Comparison of ENCODE assay signal across 13 cellular contexts in the genomic region with DNA sequence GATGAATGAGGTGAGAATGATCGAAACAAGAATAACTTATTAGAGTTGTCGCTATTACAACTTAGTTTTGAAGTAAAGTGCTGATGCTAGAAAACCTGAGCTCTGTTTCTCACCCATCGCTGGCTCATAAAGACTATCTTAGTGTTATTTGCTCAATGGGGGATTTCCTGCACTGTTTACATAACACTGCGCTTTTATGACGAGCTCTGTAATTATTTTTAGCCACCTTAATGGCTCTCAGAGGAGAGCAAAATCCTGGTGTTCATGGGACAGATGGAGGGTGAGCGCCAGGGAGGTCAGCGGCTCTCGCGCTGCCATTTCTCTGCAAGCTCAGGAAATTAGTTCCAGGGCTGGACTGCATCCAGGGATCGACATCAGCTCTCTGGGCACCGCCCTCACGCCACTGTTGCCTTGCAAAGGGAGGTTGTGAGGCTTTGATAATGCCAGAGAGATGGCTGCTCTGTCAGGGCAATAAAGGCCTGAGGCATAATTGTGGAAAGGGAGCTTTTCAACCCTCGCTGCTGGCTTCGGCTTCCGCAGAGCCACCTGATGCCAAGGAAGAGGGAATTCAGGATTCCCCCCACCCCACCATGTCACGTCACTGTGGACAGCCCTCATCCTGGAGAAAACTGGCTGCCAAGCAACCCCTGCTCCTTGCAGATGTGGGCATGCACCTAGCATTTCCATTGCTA.
A peak's percentile ranks its signal among the peaks of the same experiment; 100 is the strongest.
DNase-seq lines count a peak whose midpoint lies in the region; ATAC-seq, FAIRE-seq and TF ChIP-seq lines count a peak whose summit lies in the region.
"Had no signal": no experiment of that assay in that cellular context is flagged by ENCODE, and none has a peak within 500 bp of the region (broad histone marks: within the 10 kb centered on the region; RNA-seq: fewer than 3 reads in every experiment).

No MANE protein-coding gene starts in this region.

- 0 out of 4 replicates have a peak, but pooled peaks of 1 of the 2 experiments have one; percentile 15 for TF ChIP-seq EP300 in HepG2 (IDR thresholded peaks at IDR 0.05; ENCODE audit: low read depth in 2 of 2, low read length in 2 of 2)
- no peak for TF ChIP-seq EP300 in HepG2 (CRISPR knock-in tag; IDR thresholded peaks at IDR 0.05; ENCODE audit: borderline replicate concordance)

- H3K79me2 ChIP-seq in GM23338 (replicated peaks; ENCODE audit: insufficient read depth) (no peaks in the 10 kb centered on the region), HepG2 (ENCODE audit: insufficient read depth, low read length) (no peaks in the 10 kb centered on the region)

- peak overlapping the region; percentile 53 for H3K4me2 ChIP-seq in GM23338
- peak overlapping the region; percentile 62 for H3K4me2 ChIP-seq in HepG2 (ENCODE audit: low read depth, low read length)

- TF ChIP-seq RAD21 in HepG2 (CRISPR knock-in tag; IDR thresholded peaks at IDR 0.05) = no peak

- H3K4me3 ChIP-seq in A673 (ENCODE audit: low read depth, low read length, poor library complexity, severe bottlenecking) (peak overlapping the region; percentile 6), GM23338 (no peak overlapping the region), Panc1 (ENCODE audit: low read depth in 2 of 2, low read length in 2 of 2) (peak overlapping the region in 1 of 2 experiments; percentile 9; a peak in 2 of 4 replicates), HepG2 (replicated peaks in 1 of 3; ENCODE audit: insufficient read depth in 1 of 3, low read depth in 2 of 3, low read length in 3 of 3) (peak overlapping the region in 1 of 3 experiments; percentile 24; a peak in 2 of 6 replicates), vagina (peak overlapping the region in 1 of 2 donors; percentile 9)

- H3K27me3 ChIP-seq in A673 (replicated peaks; ENCODE audit: insufficient read depth, low read depth, low read length, poor library complexity) = no peaks in the 10 kb centered on the region
- no peaks in the 10 kb centered on the region for H3K27me3 ChIP-seq in GM23338 (ENCODE audit: insufficient read depth)
- peaks cover 10% of the 10 kb centered on the region for H3K27me3 ChIP-seq in Panc1 (ENCODE audit: control insufficient read depth, insufficient read depth, low read length)
- no peaks in the 10 kb centered on the region for H3K27me3 ChIP-seq in HepG2 (ENCODE audit: control insufficient read depth in 1 of 2, insufficient read depth in 2 of 2, low read length in 2 of 2)
- H3K27me3 ChIP-seq in vagina = no peaks in the 10 kb centered on the region

- no peaks in the 10 kb centered on the region for H3K9me3 Mint-ChIP-seq in GM23338
- no peaks in the 10 kb centered on the region for H3K9me3 Mint-ChIP-seq in activated CD4-positive, alpha-beta memory T cell treated with anti-CD3 and anti-CD28 coated beads, Interleukin-2, amount 10 ng/mL, durations not matched to agents 7 days and 5 days
- H3K9me3 Mint-ChIP-seq: activated CD8-positive, alpha-beta T cell treated with anti-CD3 and anti-CD28 coated beads for 36 hours had no signal

- H3F3A ChIP-seq in GM23338 (replicated peaks; ENCODE audit: low read depth) = no peaks in the 10 kb centered on the region

- H3K27ac ChIP-seq in A673 (ENCODE audit: low read depth, low read length, poor library complexity, severe bottlenecking) (peak overlapping the region; percentile 62), GM23338 (ENCODE audit: low read depth) (no peak overlapping the region), Panc1 (ENCODE audit: low read length) (no peak overlapping the region), HepG2 (ENCODE audit: extremely low read length, insufficient read depth, low read length) (no peak overlapping the region), vagina (no peak overlapping the region)
- H3K27ac ChIP-seq: RWPE1 had no signal

- H3K27me3 Mint-ChIP-seq in GM23338 (ENCODE audit: insufficient read depth, low read depth, poor library complexity) = peaks cover 7% of the 10 kb centered on the region
- H3K27me3 Mint-ChIP-seq in activated CD4-positive, alpha-beta memory T cell treated with anti-CD3 and anti-CD28 coated beads, Interleukin-2, amount 10 ng/mL, durations not matched to agents 7 days and 5 days = peaks cover 2% of the 10 kb centered on the region

- intact Hi-C loops in A673 (cut with micrococcal nuclease; ENCODE audit: unreplicated experiment) = loop anchor here (2.0 kb wide), 1 partner anchor 53 kb away; no protein-coding TSS in a partner anchor
- intact Hi-C loops in Panc1 (cut with micrococcal nuclease; ENCODE audit: unreplicated experiment) = no loop called here
- intact Hi-C loops in HepG2 (cut with micrococcal nuclease; ENCODE audit: unreplicated experiment) = loop anchor here (5.0 kb wide), 1 partner anchor 55 kb away; no protein-coding TSS in a partner anchor
- intact Hi-C loops in vagina (cut with DNase I) = no loop called here

- H3K9me3 ChIP-seq in A673 (ENCODE audit: low read depth, low read length, poor library complexity, severe bottlenecking) (no peaks in the 10 kb centered on the region), Panc1 (ENCODE audit: control insufficient read depth, insufficient read depth, low read depth, low read length) (no peaks in the 10 kb centered on the region), HepG2 (ENCODE audit: low read length) (no peaks in the 10 kb centered on the region), vagina (no peaks in the 10 kb centered on the region)

- POLR2A ChIA-PET in A673 (lab: Charles Lee; ENCODE audit: low non-redundant PET) (no interaction called here), Panc1 (lab: Charles Lee) (no interaction called here), HepG2 (lab: Yijun Ruan, JAX) (interaction anchor here (0.8 to 2.4 kb wide), 8 partner anchors 14 to 78 kb away, joined by 3 to 7 read pairs (median 3); no protein-coding TSS in a partner anchor)
- POLR2A ChIA-PET in activated CD4-positive, alpha-beta memory T cell treated with anti-CD3 and anti-CD28 coated beads, Interleukin-2, amount 10 ng/mL, durations not matched to agents 7 days and 5 days (lab: Charles Lee) = no interaction called here

- CTCF ChIA-PET in A673 (lab: Charles Lee) (no interaction called here), Panc1 (lab: Charles Lee) (interaction anchor here (0.6 kb wide), 1 partner anchor 46 kb away, joined by 4 read pairs; no protein-coding TSS in a partner anchor), HepG2 (lab: Yijun Ruan, JAX; ENCODE audit: low intra/inter-chr PET ratio, low total read pairs) (no interaction called here)
- CTCF ChIA-PET in activated CD4-positive, alpha-beta memory T cell treated with anti-CD3 and anti-CD28 coated beads, Interleukin-2, amount 10 ng/mL, durations not matched to agents 7 days and 5 days (lab: Charles Lee) = no interaction called here

- peaks cover 25% of the 10 kb centered on the region; the same call in 2 of the 3 replicates for H3K4me1 Mint-ChIP-seq in GM23338
- peaks cover 19% of the 10 kb centered on the region for H3K4me1 Mint-ChIP-seq in activated CD4-positive, alpha-beta memory T cell treated with anti-CD3 and anti-CD28 coated beads, Interleukin-2, amount 10 ng/mL, durations not matched to agents 7 days and 5 days
- H3K4me1 Mint-ChIP-seq: CD14-positive monocyte had no signal

- no peaks in the 10 kb centered on the region for H3K36me3 ChIP-seq in A673 (ENCODE audit: insufficient read depth, low read length, poor library complexity, severe bottlenecking)
- no peaks in the 10 kb centered on the region for H3K36me3 ChIP-seq in GM23338 (ENCODE audit: insufficient read depth)
- no peaks in the 10 kb centered on the region for H3K36me3 ChIP-seq in Panc1 (ENCODE audit: control insufficient read depth, insufficient read depth, low read length)
- H3K36me3 ChIP-seq in HepG2 (replicated peaks in 1 of 2; ENCODE audit: control insufficient read depth in 1 of 2, insufficient read depth in 2 of 2, low read length in 2 of 2) = no peaks in the 10 kb centered on the region
- no peaks in the 10 kb centered on the region for H3K36me3 ChIP-seq in vagina

- no peak for ATAC-seq in GM23338
- ATAC-seq in Panc1 = peak; percentile 81
- ATAC-seq in HepG2 = peak; percentile 57
- no peak for ATAC-seq in GM19467 (IDR thresholded peaks at IDR 0.05; ENCODE audit: unreplicated experiment)
- ATAC-seq: activated CD8-positive, alpha-beta T cell treated with anti-CD3 and anti-CD28 coated beads for 36 hours had no signal

- in situ Hi-C loops in Panc1 (cut with HindIII; ENCODE audit: low pct_unique_long_range_greater_than_20kb, low sequenced_read_pairs) = no loop called here
- in situ Hi-C loops in HepG2 (cut with HindIII; ENCODE audit: extremely low pct_ligation_motif_present, low pct_unique_long_range_greater_than_20kb) = no loop called here

- H4K20me1 ChIP-seq in GM23338 (replicated peaks; ENCODE audit: insufficient read depth) (no peaks in the 10 kb centered on the region), HepG2 (ENCODE audit: insufficient read depth, low read length) (no peaks in the 10 kb centered on the region)

- TF ChIP-seq CTCF in A673 (conservative IDR thresholded peaks at IDR 0.05; ENCODE audit: low read depth, low read length) (no peak), GM23338 (conservative IDR thresholded peaks at IDR 0.05; ENCODE audit: low read depth in 2 of 2) (no peak), Panc1 (IDR thresholded peaks at IDR 0.05) (no peak), HepG2 (CRISPR knock-in tag; IDR thresholded peaks at IDR 0.05) (no peak), vagina (IDR thresholded peaks at IDR 0.05) (no peak)

- peaks cover 9% of the 10 kb centered on the region; the same call in 1 of the 2 replicates for H3K9me2 ChIP-seq in GM23338 (ENCODE audit: insufficient read depth)

- peaks cover 25% of the 10 kb centered on the region for H3K4me1 ChIP-seq in A673 (ENCODE audit: insufficient read depth, low read length, poor library complexity, severe bottlenecking)
- H3K4me1 ChIP-seq in GM23338 (ENCODE audit: insufficient read depth) = peaks cover 11% of the 10 kb centered on the region
- peaks cover 21% of the 10 kb centered on the region for H3K4me1 ChIP-seq in Panc1 (ENCODE audit: control insufficient read depth, insufficient read depth, low read length)
- H3K4me1 ChIP-seq in HepG2 (ENCODE audit: insufficient read depth, low read length) = peaks cover 82% of the 10 kb centered on the region
- H3K4me1 ChIP-seq in vagina = no peaks in the 10 kb centered on the region

- DNase-seq in A673 (ENCODE audit: low spot score) (peak; percentile 86), GM23338 (ENCODE audit: low spot score) (no peak), Panc1 (ENCODE audit: low read depth, low spot score) (no peak), HepG2 (ENCODE audit: low spot score) (peak; percentile 40), vagina (ENCODE audit: extremely low spot score in 2 of 2) (no peak), NCI-H187 treated with DMSO at 0.1 percent for 48 hours (lab: John Stamatoyannopoulos, UW) (no peak)
- no peak for DNase-seq in activated CD4-positive, alpha-beta memory T cell treated with anti-CD3 and anti-CD28 coated beads, Interleukin-2, amount 10 ng/mL, durations not matched to agents 7 days and 5 days
- DNase-seq: activated CD8-positive, alpha-beta T cell treated with anti-CD3 and anti-CD28 coated beads for 36 hours; HFFc6 had no signal

- BruUV-seq in A673 (replicated peaks; lab: Mats Ljungman, UMichigan) = no TSS peak
- BruUV-seq in Panc1 (replicated peaks; lab: Mats Ljungman, UMichigan) = no TSS peak
- BruUV-seq in HepG2 (replicated peaks; lab: Mats Ljungman, UMichigan) = no TSS peak

- TF ChIP-seq POLR2A in HepG2 (IDR thresholded peaks at IDR 0.05; ENCODE audit: insufficient read depth in 1 of 2, low read depth in 2 of 2, low read length in 2 of 2) = no peak
- TF ChIP-seq POLR2A in vagina (IDR thresholded peaks at IDR 0.05) = no peak

- H3K36me3 Mint-ChIP-seq in GM23338 (ENCODE audit: low read depth) = no peaks in the 10 kb centered on the region
- no peaks in the 10 kb centered on the region for H3K36me3 Mint-ChIP-seq in activated CD4-positive, alpha-beta memory T cell treated with anti-CD3 and anti-CD28 coated beads, Interleukin-2, amount 10 ng/mL, durations not matched to agents 7 days and 5 days (ENCODE audit: low read depth)
- H3K36me3 Mint-ChIP-seq: CD14-positive monocyte had no signal

- no peak for FAIRE-seq in HepG2 (lab: Jason Lieb, UNC)
- FAIRE-seq: frontal cortex had no signal

- H3K9ac ChIP-seq in HepG2 (ENCODE audit: insufficient read depth, low read depth, low read length) = no peak overlapping the region

- H2AFZ ChIP-seq in GM23338 (0 out of 2 replicates have a peak overlapping the region, but pooled peaks have one; percentile 69), HepG2 (ENCODE audit: low read length) (no peak overlapping the region)

- no peak overlapping the region for H3K4me3 Mint-ChIP-seq in GM23338
- no peak overlapping the region for H3K4me3 Mint-ChIP-seq in activated CD4-positive, alpha-beta memory T cell treated with anti-CD3 and anti-CD28 coated beads, Interleukin-2, amount 10 ng/mL, durations not matched to agents 7 days and 5 days
- H3K4me3 Mint-ChIP-seq: activated CD8-positive, alpha-beta T cell treated with anti-CD3 and anti-CD28 coated beads for 36 hours; CD14-positive monocyte; HFFc6 had no signal

- no peak overlapping the region for H3K27ac Mint-ChIP-seq in GM23338
- no peak overlapping the region for H3K27ac Mint-ChIP-seq in activated CD4-positive, alpha-beta memory T cell treated with anti-CD3 and anti-CD28 coated beads, Interleukin-2, amount 10 ng/mL, durations not matched to agents 7 days and 5 days
- H3K27ac Mint-ChIP-seq: activated CD8-positive, alpha-beta T cell treated with anti-CD3 and anti-CD28 coated beads for 36 hours; CD14-positive monocyte; HFFc6 had no signal

- WGBS in HepG2 (ENCODE audit: low lambda C conversion rate) = 35% methylated on average over 15 of the region's 16 CpGs

Comparison
In these comparisons a context has a peak if more than half of its experiments do, and no peak if none do; other contexts are left out.
1. DNase-seq: peak in A673 (single experiment) and HepG2 (single experiment); none in GM23338 (single experiment), Panc1 (single experiment), activated CD4-positive, alpha-beta memory T cell treated with anti-CD3 and anti-CD28 coated beads, Interleukin-2, amount 10 ng/mL, durations not matched to agents 7 days and 5 days (single experiment), vagina (0 of 2) and NCI-H187 treated with DMSO at 0.1 percent for 48 hours (single experiment).
2. ATAC-seq: peak in Panc1 (single experiment) and HepG2 (single experiment); none in GM23338 (single experiment) and GM19467 (single experiment).
3. intact Hi-C loops: an anchor here in A673 (2.0 kb wide) and HepG2 (5.0 kb wide); none called in Panc1 and vagina.